ENCODE assay signal across 22 cellular contexts in the genomic region with DNA sequence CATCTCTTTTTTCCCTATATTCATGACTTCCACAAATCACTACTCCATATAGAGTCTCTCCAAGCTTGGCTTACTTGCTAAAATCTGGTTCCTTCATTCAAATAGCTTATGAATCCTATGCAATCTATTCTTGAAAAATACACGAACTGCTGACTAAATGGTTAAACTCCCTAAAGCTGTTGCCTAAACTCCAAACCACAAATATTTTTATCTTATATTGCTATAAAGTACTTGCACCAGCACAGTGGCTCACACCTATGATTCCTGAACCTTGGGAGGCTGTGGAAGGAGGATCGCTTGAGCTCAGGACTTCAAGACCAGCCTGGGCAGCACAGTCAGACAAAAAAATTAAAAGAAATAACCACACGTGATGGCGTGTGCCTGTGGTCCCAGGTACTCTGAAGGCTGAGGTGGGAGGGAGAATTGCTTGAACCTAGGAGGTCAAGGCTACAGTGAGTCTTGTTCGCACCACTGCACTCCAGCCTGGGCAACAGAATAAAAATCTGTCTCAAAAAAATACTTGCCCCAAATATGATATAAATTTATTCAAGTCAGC. TPM values are rescaled to one million over a fixed set of nuclear protein-coding genes. Genes with fewer than 3 reads are reported as not detected.
DNase-seq lines count a peak whose midpoint lies in the region; ATAC-seq and TF ChIP-seq lines count a peak whose summit lies in the region.
"Had no signal": no experiment of that assay in that cellular context is flagged by ENCODE, and none has a peak within 500 bp of the region (broad histone marks: within the 10 kb centered on the region; RNA-seq: fewer than 3 reads in every experiment).

No MANE protein-coding gene starts in this region.

- TF ChIP-seq CTCF in HFFc6 (IDR thresholded peaks at IDR 0.05) (no peak), neural crest cell (conservative IDR thresholded peaks at IDR 0.05) (no peak)

- no peaks in the 10 kb centered on the region for H3K27me3 Mint-ChIP-seq in activated CD4-positive, alpha-beta memory T cell treated with anti-CD3 and anti-CD28 coated beads, Interleukin-2, amount 10 ng/mL, durations not matched to agents 7 days and 5 days
- H3K27me3 Mint-ChIP-seq in activated CD4-positive, alpha-beta memory T cell treated with anti-CD3 and anti-CD28 coated beads for 36 hours = no peaks in the 10 kb centered on the region
- H3K27me3 Mint-ChIP-seq in HFFc6 (ENCODE audit: insufficient read depth) = no peaks in the 10 kb centered on the region; the same call in 1 of the 2 replicates
- no peaks in the 10 kb centered on the region for H3K27me3 Mint-ChIP-seq in dendritic cell treated with granulocyte-macrophage colony-stimulating factor and Interleukin-4, amounts not matched to agents 40 ng/mL and 50 ng/mL, for 4 days
- no peaks in the 10 kb centered on the region for H3K27me3 Mint-ChIP-seq in neural crest cell (ENCODE audit: low read depth)
- H3K27me3 Mint-ChIP-seq: activated CD4-positive, alpha-beta T cell treated with anti-CD3 and anti-CD28 coated beads, Interleukin-2, amount 10 ng/mL, durations not matched to agents 7 days and 5 days; central memory CD8-positive, alpha-beta T cell had no signal

- H3K4me1 Mint-ChIP-seq in activated CD4-positive, alpha-beta memory T cell treated with anti-CD3 and anti-CD28 coated beads, Interleukin-2, amount 10 ng/mL, durations not matched to agents 7 days and 5 days = peaks cover 50% of the 10 kb centered on the region
- peaks cover 56% of the 10 kb centered on the region for H3K4me1 Mint-ChIP-seq in activated CD4-positive, alpha-beta memory T cell treated with anti-CD3 and anti-CD28 coated beads for 36 hours (ENCODE audit: low read depth)
- H3K4me1 Mint-ChIP-seq in HFFc6 (ENCODE audit: low read depth) = peaks cover 62% of the 10 kb centered on the region
- peaks cover 46% of the 10 kb centered on the region for H3K4me1 Mint-ChIP-seq in dendritic cell treated with granulocyte-macrophage colony-stimulating factor and Interleukin-4, amounts not matched to agents 40 ng/mL and 50 ng/mL, for 4 days (ENCODE audit: low read depth)
- H3K4me1 Mint-ChIP-seq in neural crest cell = peaks cover 34% of the 10 kb centered on the region

- H3K36me3 Mint-ChIP-seq in activated CD4-positive, alpha-beta memory T cell treated with anti-CD3 and anti-CD28 coated beads, Interleukin-2, amount 10 ng/mL, durations not matched to agents 7 days and 5 days (ENCODE audit: low read depth) = peaks cover 26% of the 10 kb centered on the region
- H3K36me3 Mint-ChIP-seq in activated CD4-positive, alpha-beta memory T cell treated with anti-CD3 and anti-CD28 coated beads for 36 hours = peaks cover 8% of the 10 kb centered on the region
- peaks cover 17% of the 10 kb centered on the region for H3K36me3 Mint-ChIP-seq in HFFc6 (ENCODE audit: low read depth)
- peaks cover 29% of the 10 kb centered on the region for H3K36me3 Mint-ChIP-seq in dendritic cell treated with granulocyte-macrophage colony-stimulating factor and Interleukin-4, amounts not matched to agents 40 ng/mL and 50 ng/mL, for 4 days (ENCODE audit: low read depth)
- no peaks in the 10 kb centered on the region for H3K36me3 Mint-ChIP-seq in neural crest cell (ENCODE audit: low read depth)

- intact Hi-C loops in activated CD4-positive, alpha-beta memory T cell treated with anti-CD3 and anti-CD28 coated beads for 36 hours (cut with micrococcal nuclease) = no loop called here
- intact Hi-C loops in dendritic cell treated with granulocyte-macrophage colony-stimulating factor and Interleukin-4, amounts not matched to agents 40 ng/mL and 50 ng/mL, for 4 days (cut with micrococcal nuclease) = loop anchor here (10.0 kb wide), 1 partner anchor 776 kb away; no protein-coding TSS in a partner anchor

- DNase-seq in activated CD4-positive, alpha-beta memory T cell treated with anti-CD3 and anti-CD28 coated beads, Interleukin-2, amount 10 ng/mL, durations not matched to agents 7 days and 5 days = no peak
- no peak for DNase-seq in activated CD4-positive, alpha-beta memory T cell treated with anti-CD3 and anti-CD28 coated beads for 36 hours
- no peak for DNase-seq in HFFc6
- no peak for DNase-seq in neural crest cell (ENCODE audit: low read depth, low spot score)
- no peak for DNase-seq in GM19238 (ENCODE audit: insufficient read length, low spot score)
- no peak for DNase-seq in NCI-H146 treated with DMSO at 0.1 percent for 48 hours (lab: John Stamatoyannopoulos, UW; ENCODE audit: unreplicated experiment)
- DNase-seq: activated CD4-positive, alpha-beta T cell treated with anti-CD3 and anti-CD28 coated beads, Interleukin-2, amount 10 ng/mL, durations not matched to agents 7 days and 5 days; activated T-cell treated with anti-CD3 and anti-CD28 coated beads, Interleukin-2, amount 50 U/mL, for 1 hour; amygdala; Caco-2; effector memory CD4-positive, alpha-beta T cell; hypothalamus; MG63; NCI-H510A treated with DMSO at 0.1 percent for 48 hours; OCI-M1; stimulated activated CD4-positive, alpha-beta T cell treated with anti-CD3 and anti-CD28 coated beads, Interleukin-4, amount 100 ng/mL, for 1 hour; substantia nigra had no signal

- no peaks in the 10 kb centered on the region for H3K9me3 Mint-ChIP-seq in activated CD4-positive, alpha-beta memory T cell treated with anti-CD3 and anti-CD28 coated beads, Interleukin-2, amount 10 ng/mL, durations not matched to agents 7 days and 5 days
- peaks cover 5% of the 10 kb centered on the region for H3K9me3 Mint-ChIP-seq in activated CD4-positive, alpha-beta memory T cell treated with anti-CD3 and anti-CD28 coated beads for 36 hours
- H3K9me3 Mint-ChIP-seq in HFFc6 = peaks cover 6% of the 10 kb centered on the region; the same call in 1 of the 2 replicates
- no peaks in the 10 kb centered on the region for H3K9me3 Mint-ChIP-seq in dendritic cell treated with granulocyte-macrophage colony-stimulating factor and Interleukin-4, amounts not matched to agents 40 ng/mL and 50 ng/mL, for 4 days
- H3K9me3 Mint-ChIP-seq in neural crest cell = peaks cover 2% of the 10 kb centered on the region
- H3K9me3 Mint-ChIP-seq: central memory CD8-positive, alpha-beta T cell had no signal

- H3K4me3 Mint-ChIP-seq in activated CD4-positive, alpha-beta memory T cell treated with anti-CD3 and anti-CD28 coated beads, Interleukin-2, amount 10 ng/mL, durations not matched to agents 7 days and 5 days = peak overlapping the region; percentile 8
- H3K4me3 Mint-ChIP-seq in activated CD4-positive, alpha-beta memory T cell treated with anti-CD3 and anti-CD28 coated beads for 36 hours = no peak overlapping the region
- H3K4me3 Mint-ChIP-seq in HFFc6 (peak overlapping the region; percentile 33), neural crest cell (peak overlapping the region; percentile 78)
- peak overlapping the region; percentile 34 for H3K4me3 Mint-ChIP-seq in dendritic cell treated with granulocyte-macrophage colony-stimulating factor and Interleukin-4, amounts not matched to agents 40 ng/mL and 50 ng/mL, for 4 days

- CTCF ChIA-PET in activated CD4-positive, alpha-beta memory T cell treated with anti-CD3 and anti-CD28 coated beads, Interleukin-2, amount 10 ng/mL, durations not matched to agents 7 days and 5 days (lab: Charles Lee) = no interaction called here
- CTCF ChIA-PET in activated CD4-positive, alpha-beta memory T cell treated with anti-CD3 and anti-CD28 coated beads for 36 hours (lab: Charles Lee) = no interaction called here

- no peak overlapping the region for H3K27ac Mint-ChIP-seq in activated CD4-positive, alpha-beta memory T cell treated with anti-CD3 and anti-CD28 coated beads, Interleukin-2, amount 10 ng/mL, durations not matched to agents 7 days and 5 days
- no peak overlapping the region for H3K27ac Mint-ChIP-seq in activated CD4-positive, alpha-beta memory T cell treated with anti-CD3 and anti-CD28 coated beads for 36 hours
- no peak overlapping the region for H3K27ac Mint-ChIP-seq in HFFc6
- H3K27ac Mint-ChIP-seq in dendritic cell treated with granulocyte-macrophage colony-stimulating factor and Interleukin-4, amounts not matched to agents 40 ng/mL and 50 ng/mL, for 4 days = peak overlapping the region; percentile 38
- H3K27ac Mint-ChIP-seq in neural crest cell (ENCODE audit: unreplicated experiment) = no peak overlapping the region
- H3K27ac Mint-ChIP-seq: activated CD4-positive, alpha-beta T cell treated with anti-CD3 and anti-CD28 coated beads, Interleukin-2, amount 10 ng/mL, durations not matched to agents 7 days and 5 days; mesothelial cell of epicardium had no signal

- ATAC-seq in HG02763 (IDR thresholded peaks at IDR 0.05; ENCODE audit: unreplicated experiment) = no peak
- ATAC-seq: HepG2 had no signal

- POLR2A ChIA-PET in activated CD4-positive, alpha-beta memory T cell treated with anti-CD3 and anti-CD28 coated beads, Interleukin-2, amount 10 ng/mL, durations not matched to agents 7 days and 5 days (lab: Charles Lee) = no interaction called here
- POLR2A ChIA-PET in activated CD4-positive, alpha-beta memory T cell treated with anti-CD3 and anti-CD28 coated beads for 36 hours (lab: Charles Lee) = no interaction called here

RNA-seq across cellular contexts. Expression of a gene that starts 2.2 kb away (rescaled TPM):
- 10 to 100 TPM; 25.7 to 30.5 TPM for total RNA-seq in activated CD4-positive, alpha-beta memory T cell treated with anti-CD3 and anti-CD28 coated beads, Interleukin-2, amount 10 ng/mL, durations not matched to agents 7 days and 5 days
- total RNA-seq in activated CD4-positive, alpha-beta memory T cell treated with anti-CD3 and anti-CD28 coated beads for 36 hours = 10 to 100 TPM; 19.7 to 21.3 TPM
- total RNA-seq in HFFc6 (2021; fragmentation: NEBNext Ultra II Directional; extraction: Animal tissue kit (Norgen Biotek cat#: 25700)) = 10 to 100 TPM; 15.4 to 22.2 (median 21.5) TPM
- total RNA-seq in neural crest cell = 9.9 and 12.6 TPM in 2 replicates

RNA-seq across cellular contexts. Expression of a gene that starts 2.5 kb away (rescaled TPM):
- 10 to 100 TPM; 25.1 to 26.9 TPM for total RNA-seq in activated CD4-positive, alpha-beta memory T cell treated with anti-CD3 and anti-CD28 coated beads, Interleukin-2, amount 10 ng/mL, durations not matched to agents 7 days and 5 days
- total RNA-seq in activated CD4-positive, alpha-beta memory T cell treated with anti-CD3 and anti-CD28 coated beads for 36 hours = 10 to 100 TPM; 29.3 to 30.1 TPM
- total RNA-seq in HFFc6 (2021; fragmentation: NEBNext Ultra II Directional; extraction: Animal tissue kit (Norgen Biotek cat#: 25700)) = 1 to 10 TPM; 7.6 to 8.8 (median 8.2) TPM
- 18.4 and 19.8 TPM in 2 replicates for total RNA-seq in neural crest cell
